Comparison of ENCODE assay signal across 24 cellular contexts in genomic region chr2:105402809-105403208, GRCh38. TPM values are rescaled to one million over a fixed set of nuclear protein-coding genes. Genes with fewer than 3 reads are reported as not detected.
DNase-seq lines count a peak whose midpoint lies in the region; ATAC-seq, FAIRE-seq and TF ChIP-seq lines count a peak whose summit lies in the region.
"Had no signal": no experiment of that assay in that cellular context is flagged by ENCODE, and none has a peak within 500 bp of the region (broad histone marks: within the 10 kb centered on the region; RNA-seq: fewer than 3 reads in every experiment).

No MANE protein-coding gene starts in this region.

- H3K36me3 ChIP-seq in GM23248 (ENCODE audit: low read depth) (no peaks in the 10 kb centered on the region), PC-9 (ENCODE audit: low read depth) (no peaks in the 10 kb centered on the region), endothelial cell of umbilical vein (ENCODE audit: control insufficient read depth in 2 of 2, extremely low read depth in 1 of 2, insufficient read depth in 2 of 2, low read length in 2 of 2) (no peaks in the 10 kb centered on the region), gastrocnemius medialis (no peaks in the 10 kb centered on the region)
- H3K36me3 ChIP-seq: esophagus muscularis mucosa, lower lobe of right lung, thoracic aorta had no signal

- no peak overlapping the region for H2AFZ ChIP-seq in GM23248
- H2AFZ ChIP-seq in PC-9, result peak overlapping the region; percentile 24; the same call in 1 of the 2 replicates
- H2AFZ ChIP-seq in endothelial cell of umbilical vein (ENCODE audit: low read depth, low read length), result no peak overlapping the region

- CTCF ChIA-PET in PC-9 (lab: Charles Lee) (no interaction called here), endothelial cell of umbilical vein (lab: Charles Lee) (interaction anchor here (1.2 to 2.6 kb wide), 6 partner anchors 9 to 118 kb away, joined by 3 to 29 read pairs (median 4); no protein-coding TSS in a partner anchor)

- H3K27me3 ChIP-seq in GM23248 (replicated peaks; ENCODE audit: insufficient read depth), result no peaks in the 10 kb centered on the region
- no peaks in the 10 kb centered on the region for H3K27me3 ChIP-seq in PC-9 (ENCODE audit: insufficient read depth, low read depth)
- no peaks in the 10 kb centered on the region for H3K27me3 ChIP-seq in endothelial cell of umbilical vein (ENCODE audit: control insufficient read depth in 2 of 2, insufficient read depth in 2 of 2, low read length in 2 of 2)
- H3K27me3 ChIP-seq in gastrocnemius medialis, result no peaks in the 10 kb centered on the region

- H3K4me1 ChIP-seq in GM23248 (ENCODE audit: insufficient read depth), result peaks cover 38% of the 10 kb centered on the region
- peaks cover 77% of the 10 kb centered on the region for H3K4me1 ChIP-seq in PC-9 (replicated peaks; ENCODE audit: insufficient read depth)
- peaks cover 40% of the 10 kb centered on the region for H3K4me1 ChIP-seq in endothelial cell of umbilical vein (ENCODE audit: control insufficient read depth, extremely low read depth, insufficient read depth, low read length)
- peaks cover 13 to 22% of the 10 kb centered on the region in 2 donors for H3K4me1 ChIP-seq in gastrocnemius medialis

- no peak overlapping the region for H3K27ac Mint-ChIP-seq in T-helper 17 cell
- H3K27ac Mint-ChIP-seq: stimulated activated naive B cell treated with anti-CD40 and anti-IgM and Interleukin-4, amounts not matched to agents 10 μg/mL and 1 μg/mL and 100 μg/mL, for 72 hours had no signal

- H3K4me3 ChIP-seq in GM23248 (no peak overlapping the region), PC-9 (peak overlapping the region; percentile 41; the same call in 1 of the 2 replicates), endothelial cell of umbilical vein (replicated peaks in 1 of 3; ENCODE audit: insufficient read depth in 1 of 3, low read depth in 1 of 3, low read length in 3 of 3) (no peak overlapping the region), gastrocnemius medialis (no peak overlapping the region)
- H3K4me3 ChIP-seq: esophagus muscularis mucosa, lower lobe of right lung, thoracic aorta had no signal

- BruUV-seq in PC-9 (replicated peaks; lab: Mats Ljungman, UMichigan) (no TSS peak), endothelial cell of umbilical vein (replicated peaks; lab: Mats Ljungman, UMichigan) (no TSS peak)

- no peaks in the 10 kb centered on the region for H3K9me2 ChIP-seq in GM23248 (ENCODE audit: insufficient read depth)
- H3K9me2 ChIP-seq in PC-9 (ENCODE audit: insufficient read depth), result no peaks in the 10 kb centered on the region

- intact Hi-C loops in PC-9 (cut with micrococcal nuclease; ENCODE audit: unreplicated experiment), result loop anchor here (5.0 kb wide), 1 partner anchor 56 kb away; no protein-coding TSS in a partner anchor
- intact Hi-C loops in endothelial cell of umbilical vein (cut with micrococcal nuclease), result loop anchor here (1.0 kb wide), 1 partner anchor 33 kb away; no protein-coding TSS in a partner anchor
- intact Hi-C loops in gastrocnemius medialis (cut with DNase I; ENCODE audit: low total_unique reads), result no loop called here

- TF ChIP-seq POLR2A in endothelial cell of umbilical vein (IDR thresholded peaks at IDR 0.05; ENCODE audit: low read depth, low read length), result no peak
- TF ChIP-seq POLR2A in gastrocnemius medialis (IDR thresholded peaks at IDR 0.05), result no peak

- H3K9me1 ChIP-seq in endothelial cell of umbilical vein (replicated peaks; ENCODE audit: control insufficient read depth, extremely low read depth, insufficient read depth, low read length), result no peaks in the 10 kb centered on the region

- no peaks in the 10 kb centered on the region for H4K20me1 ChIP-seq in GM23248 (ENCODE audit: insufficient read depth)
- no peaks in the 10 kb centered on the region for H4K20me1 ChIP-seq in PC-9 (ENCODE audit: insufficient read depth)
- H4K20me1 ChIP-seq in endothelial cell of umbilical vein (replicated peaks; ENCODE audit: control insufficient read depth, extremely low read depth, insufficient read depth, low read length), result no peaks in the 10 kb centered on the region

- no peak for TF ChIP-seq CTCF in PC-9 (conservative IDR thresholded peaks at IDR 0.05)
- no peak for TF ChIP-seq CTCF in endothelial cell of umbilical vein (IDR thresholded peaks at IDR 0.05; ENCODE audit: extremely low read depth in 1 of 2, insufficient read depth in 1 of 2, low read depth in 1 of 2, low read length in 2 of 2)
- no peak for TF ChIP-seq CTCF in gastrocnemius medialis (IDR thresholded peaks at IDR 0.05 in 4 of 5, conservative IDR thresholded peaks at IDR 0.05 in 1 of 5)

- H3K9me3 ChIP-seq in GM23248 (ENCODE audit: low read depth) (no peaks in the 10 kb centered on the region), PC-9 (ENCODE audit: insufficient read depth, low read depth) (no peaks in the 10 kb centered on the region), endothelial cell of umbilical vein (replicated peaks; ENCODE audit: control insufficient read depth, insufficient read depth, low read length) (no peaks in the 10 kb centered on the region), gastrocnemius medialis (no peaks in the 10 kb centered on the region), T-helper 17 cell (ENCODE audit: control insufficient read depth, low read length, poor library complexity, severe bottlenecking) (no peaks in the 10 kb centered on the region)
- H3K9me3 ChIP-seq: esophagus muscularis mucosa, lower lobe of right lung, thoracic aorta had no signal

- H3K4me3 Mint-ChIP-seq in T-helper 17 cell, result no peak overlapping the region
- H3K4me3 Mint-ChIP-seq: brain; stimulated activated naive B cell treated with anti-CD40 and anti-IgM and Interleukin-4, amounts not matched to agents 10 μg/mL and 1 μg/mL and 100 μg/mL, for 72 hours had no signal

- 96 to 100% methylated on average over 2 of the region's 2 CpGs for WGBS in GM23248 (ENCODE audit: low coverage in 1 of 2, low lambda C conversion rate in 2 of 2, missing lambda C conversion rate in 2 of 2), 2 experiments

- H3K27me3 Mint-ChIP-seq in T-helper 17 cell, result peaks cover 48% of the 10 kb centered on the region

- peaks cover 33% of the 10 kb centered on the region for H3K79me2 ChIP-seq in GM23248 (ENCODE audit: insufficient read depth)
- peaks cover 31% of the 10 kb centered on the region for H3K79me2 ChIP-seq in PC-9 (ENCODE audit: low read depth)
- H3K79me2 ChIP-seq in endothelial cell of umbilical vein (ENCODE audit: control insufficient read depth, insufficient read depth, low read length), result peaks cover 17% of the 10 kb centered on the region

- no peak for ATAC-seq in gastrocnemius medialis
- ATAC-seq in T-helper 17 cell, result no peak
- no peak for ATAC-seq in GM18519 (IDR thresholded peaks at IDR 0.05; ENCODE audit: low FRiP score, unreplicated experiment)
- ATAC-seq: lower lobe of right lung; stimulated activated naive B cell treated with anti-CD40 and anti-IgM and Interleukin-4, amounts not matched to agents 10 μg/mL and 1 μg/mL and 100 μg/mL, for 72 hours had no signal

- H3K4me2 ChIP-seq in GM23248 (ENCODE audit: unreplicated experiment) (peak overlapping the region; percentile 61), PC-9 (peak overlapping the region; percentile 84), endothelial cell of umbilical vein (ENCODE audit: insufficient read depth, low read length) (peak overlapping the region; percentile 26)

- H3K27ac ChIP-seq in GM23248 (peak overlapping the region; percentile 95), PC-9 (peak overlapping the region; percentile 96), endothelial cell of umbilical vein (ENCODE audit: insufficient read depth, low read depth, low read length) (peak overlapping the region; percentile 66), gastrocnemius medialis (peak overlapping the region in 3 of 4 donors; percentile 62 to 76 (median 64))
- H3K27ac ChIP-seq: lower lobe of right lung had no signal

- FAIRE-seq in endothelial cell of umbilical vein (lab: Jason Lieb, UNC), result no peak
- FAIRE-seq: D721Med, kidney had no signal

- in situ Hi-C loops in GM23248 (cut with MboI), result no loop called here
- in situ Hi-C loops in gastrocnemius medialis (cut with MboI; ENCODE audit: low sequenced_read_pairs in 4 of 4), result no loop called here

- dilution Hi-C loops in endothelial cell of umbilical vein (cut with MboI; ENCODE audit: extremely low pct_ligation_motif_present, low sequenced_read_pairs), result no loop called here

- H3K36me3 Mint-ChIP-seq in T-helper 17 cell (ENCODE audit: low read depth), result no peaks in the 10 kb centered on the region
- H3K36me3 Mint-ChIP-seq: brain; stimulated activated naive B cell treated with anti-CD40 and anti-IgM and Interleukin-4, amounts not matched to agents 10 μg/mL and 1 μg/mL and 100 μg/mL, for 72 hours had no signal

- peak overlapping the region; percentile 67; the same call in 1 of the 2 replicates for H3K9ac ChIP-seq in GM23248
- H3K9ac ChIP-seq in endothelial cell of umbilical vein (replicated peaks; ENCODE audit: extremely low read depth, insufficient read depth, low read length), result no peak overlapping the region

- H3K4me1 Mint-ChIP-seq in T-helper 17 cell, result peaks cover 7% of the 10 kb centered on the region

- POLR2A ChIA-PET in PC-9 (lab: Charles Lee; ENCODE audit: unreplicated experiment), result no interaction called here
- POLR2A ChIA-PET in endothelial cell of umbilical vein (lab: Charles Lee), result no interaction called here

- DNase-seq in GM23248 (no peak), PC-9 (no peak), endothelial cell of umbilical vein (ENCODE audit: low read depth, low spot score) (no peak), gastrocnemius medialis (no peak), AG20443 (ENCODE audit: low spot score) (no peak), T-helper 17 cell (no peak)
- no peak for DNase-seq in activated CD4-positive, alpha-beta T cell treated with anti-CD3 and anti-CD28 coated beads, Interleukin-2, amount 50 U/mL, for 1 hour
- DNase-seq: activated CD8-positive, alpha-beta memory T cell treated with anti-CD3 and anti-CD28 coated beads for 24 hours; activated T-cell treated with anti-CD3 and anti-CD28 coated beads, Interleukin-2, amount 50 U/mL, for 1 hour; effector memory CD4-positive, alpha-beta T cell; KBM-7; kidney; lower lobe of right lung; NCI-H146; NCI-H446 treated with DMSO at 0.1 percent for 48 hours; stimulated activated CD4-positive, alpha-beta T cell treated with anti-CD3 and anti-CD28 coated beads, Interleukin-4, amount 100 ng/mL, for 24 hours; stimulated activated naive B cell treated with anti-CD40 and anti-IgM and Interleukin-4, amounts not matched to agents 10 μg/mL and 1 μg/mL and 100 μg/mL, for 72 hours; T-helper 1 cell had no signal

- H3F3A ChIP-seq in GM23248 (ENCODE audit: insufficient read depth), result peaks cover 53% of the 10 kb centered on the region
- H3F3A ChIP-seq in PC-9 (ENCODE audit: insufficient read depth, low read depth), result peaks cover 59% of the 10 kb centered on the region

RNA-seq across cellular contexts. Expression of gene FHL2, which starts 4.0 kb away (rescaled TPM):
- total RNA-seq in GM23248 (2014; rRNA removed; shearing (Covaris generic)), result 383 and 404 TPM in 2 replicates
- polyA plus RNA-seq in GM23248 (2016; fragmentation: Nextera tagmentation; extraction: Ambion mirVana) (598 and 610 TPM in 2 replicates), endothelial cell of umbilical vein (491 and 497 TPM in 2 replicates)
- total RNA-seq in PC-9 (2021) (109 and 117 TPM in 2 replicates), endothelial cell of umbilical vein (178 and 197 TPM in 2 replicates), gastrocnemius medialis (10 to 100 TPM; 14.9 to 31.8 (median 21.4) TPM), T-helper 17 cell (1 to 10 TPM in 1 of 2 donors, under 1 TPM in 1; 0.65 to 8.9 TPM)
- polyA plus RNA-seq in endothelial cell of umbilical vein (2011; cell fraction: cytosol; rRNA removed), result 433 and 443 TPM in 2 replicates
- polyA plus RNA-seq in endothelial cell of umbilical vein (2011; cell fraction: nucleus; rRNA removed), result 279 and 307 TPM in 2 replicates
- polyA plus RNA-seq in endothelial cell of umbilical vein (2012), result 357 and 359 TPM in 2 replicates
- polyA minus RNA-seq in endothelial cell of umbilical vein, result 419 and 437 TPM in 2 replicates
- 23.9 TPM for polyA minus RNA-seq in endothelial cell of umbilical vein (2011; cell fraction: cytosol; rRNA and poly(A)+ RNA removed)
- 243 and 285 TPM in 2 replicates for polyA minus RNA-seq in endothelial cell of umbilical vein (2011; cell fraction: nucleus; rRNA and poly(A)+ RNA removed)
- total RNA-seq: OCI-LY7 had no signal

Comparison
In these comparisons a context has a peak if more than half of its experiments do, and no peak if none do; other contexts are left out.
1. H3K4me2 ChIP-seq: peak in every context shown above with its lines; median percentile 84 in PC-9; 61 in GM23248; 26 in endothelial cell of umbilical vein.